In genomic region chr1:2091611-2092604, GRCh38 we compare ENCODE assay signal across 8 cellular contexts. TPM values are rescaled to one million over a fixed set of nuclear protein-coding genes. Genes with fewer than 3 reads are reported as not detected.
DNase-seq lines count a peak whose midpoint lies in the region; ATAC-seq and TF ChIP-seq lines count a peak whose summit lies in the region.

No MANE protein-coding gene starts in this region.

- H3K4me3 ChIP-seq in astrocyte of the cerebellum (ENCODE audit: low read depth, low read length), result no peak overlapping the region

- intact Hi-C loops in left colon (cut with DNase I, micrococcal nuclease), result no loop called here

- POLR2A ChIA-PET in RWPE1 (lab: Yijun Ruan, JAX; ENCODE audit: low non-redundant PET), result no interaction called here

- TF ChIP-seq CTCF in RWPE1 (conservative IDR thresholded peaks at IDR 0.05; ENCODE audit: low read depth), result peak; percentile 28
- peak; percentile 80 for TF ChIP-seq CTCF in astrocyte of the cerebellum (IDR thresholded peaks at IDR 0.05; ENCODE audit: low read depth, low read length, missing control alignments)

- CTCF ChIA-PET in RWPE1 (lab: Yijun Ruan, JAX), result interaction anchor here (0.7 kb wide), 1 partner anchor 24 kb away, joined by 3 read pairs; no protein-coding TSS in a partner anchor

- ATAC-seq in left colon (peak; percentile 95), HG02973 (IDR thresholded peaks at IDR 0.05; ENCODE audit: unreplicated experiment) (no peak)

- peak; percentile 41 for DNase-seq in EH (ENCODE audit: low read depth)
- DNase-seq in RWPE1 (ENCODE audit: low spot score), result no peak
- DNase-seq in astrocyte of the cerebellum (ENCODE audit: low read depth), result no peak
- DNase-seq in left colon, result peak; percentile 70 to 77
- DNase-seq in stimulated activated CD8-positive, alpha-beta memory T cell treated with anti-CD3 and anti-CD28 coated beads, Interleukin-2, amount 100 ng/mL, for 48 hours (ENCODE audit: low read depth in 2 of 2), result peak; percentile 31 to 53
- no peak for DNase-seq in NCI-H2107 (lab: John Stamatoyannopoulos, UW)
- DNase-seq in NCI-H2029 (lab: John Stamatoyannopoulos, UW), result no peak

- in situ Hi-C loops in astrocyte of the cerebellum (cut with HindIII; ENCODE audit: low sequenced_read_pairs), result no loop called here

- no peak overlapping the region for H3K27ac ChIP-seq in RWPE1

RNA-seq across cellular contexts. Expression of gene PRKCZ, which starts 41.7 kb away (rescaled TPM):
- total RNA-seq in left colon, result 10 to 100 TPM; 60.7 to 67.8 TPM

Comparison
In these comparisons a context has a peak if more than half of its experiments do, and no peak if none do; other contexts are left out.
1. DNase-seq: peak in EH (single experiment), left colon (2 of 2) and stimulated activated CD8-positive, alpha-beta memory T cell treated with anti-CD3 and anti-CD28 coated beads, Interleukin-2, amount 100 ng/mL, for 48 hours (2 of 2); none in RWPE1 (single experiment), astrocyte of the cerebellum (single experiment), NCI-H2107 (single experiment) and NCI-H2029 (single experiment).